25 cellular contexts compared by ENCODE assay signal in the genomic region with DNA sequence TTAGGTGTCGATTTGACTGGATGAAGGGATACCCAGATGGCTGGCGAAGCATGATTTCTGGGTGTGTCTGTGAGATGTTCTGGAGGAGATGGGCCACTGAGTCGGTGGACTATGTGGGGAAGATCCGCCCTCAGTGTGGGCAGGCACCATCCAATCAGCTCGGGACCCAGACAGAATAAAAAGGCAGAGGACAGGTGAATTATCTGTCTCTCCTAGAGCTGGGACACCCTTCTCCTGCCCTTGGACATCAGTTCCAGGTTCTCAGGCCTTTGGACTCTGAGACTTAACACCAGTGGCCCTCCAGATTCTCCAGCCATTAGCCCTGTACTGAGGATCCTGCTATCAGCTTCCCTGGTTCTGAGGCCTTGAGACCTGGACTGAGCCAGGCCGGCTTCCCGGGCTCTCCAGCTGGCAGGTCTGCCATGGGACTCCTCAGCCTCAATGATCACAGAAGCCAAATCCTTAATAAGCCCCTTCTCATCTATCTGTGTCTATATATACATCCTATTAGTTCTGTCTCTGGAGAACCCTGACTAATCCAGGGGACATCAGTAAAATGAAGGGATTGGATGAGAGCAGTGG. TPM values are rescaled to one million over a fixed set of nuclear protein-coding genes. Genes with fewer than 3 reads are reported as not detected.
"Had no signal": no experiment of that assay in that cellular context is flagged by ENCODE, and none has a peak within 500 bp of the region (broad histone marks: within the 10 kb centered on the region; RNA-seq: fewer than 3 reads in every experiment).

No MANE protein-coding gene starts in this region.

- H3K4me3 Mint-ChIP-seq: activated CD4-positive, alpha-beta T cell treated with anti-CD3 and anti-CD28 coated beads for 36 hours; activated naive CD4-positive, alpha-beta T cell treated with anti-CD3 and anti-CD28 coated beads, Interleukin-2, amount 50 U/mL, for 24 hours; brain; central memory CD8-positive, alpha-beta T cell; T-cell had no signal

- DNase-seq: activated CD4-positive, alpha-beta T cell treated with anti-CD3 and anti-CD28 coated beads for 36 hours; activated CD4-positive, alpha-beta T cell treated with anti-CD3 and anti-CD28 coated beads, Interleukin-2, amount 50 U/mL, for 4 hours; activated effector memory CD4-positive, alpha-beta T cell treated with Interleukin-2 at 50 U/mL for 16 hours; activated naive CD4-positive, alpha-beta T cell; amygdala; Karpas-422; MM.1S; NCI-H1105; NCI-H1436; NCI-H1694 treated with DMSO at 0.1 percent for 48 hours; NCI-H2081; NCI-H2227 treated with DMSO at 0.1 percent for 48 hours; NCI-H446 treated with DMSO at 0.1 percent for 48 hours; NCI-H524 treated with DMSO at 0.1 percent for 48 hours; NCI-H748 treated with DMSO at 0.1 percent for 48 hours; T-cell; T-helper 2 cell; T1000 had no signal

- H3K4me1 Mint-ChIP-seq: activated CD4-positive, alpha-beta T cell treated with anti-CD3 and anti-CD28 coated beads for 36 hours; activated naive CD4-positive, alpha-beta T cell treated with anti-CD3 and anti-CD28 coated beads, Interleukin-2, amount 50 U/mL, for 24 hours; central memory CD8-positive, alpha-beta T cell had no signal

- H3K9me3 Mint-ChIP-seq: activated naive CD4-positive, alpha-beta T cell treated with anti-CD3 and anti-CD28 coated beads, Interleukin-2, amount 50 U/mL, for 24 hours; brain; central memory CD8-positive, alpha-beta T cell; T-cell had no signal

- H3K36me3 Mint-ChIP-seq: T-cell had no signal

- ATAC-seq: activated CD4-positive, alpha-beta T cell treated with anti-CD3 and anti-CD28 coated beads for 36 hours; K562; T-cell had no signal

- H3K27ac Mint-ChIP-seq: activated CD4-positive, alpha-beta T cell treated with anti-CD3 and anti-CD28 coated beads for 36 hours; activated naive CD4-positive, alpha-beta T cell treated with anti-CD3 and anti-CD28 coated beads, Interleukin-2, amount 50 U/mL, for 24 hours; brain; T-cell had no signal

- H3K27ac ChIP-seq: SK-N-MC had no signal

- FAIRE-seq: astrocyte, K562, TTC549 had no signal

- H3K4me3 ChIP-seq: K562, SK-N-MC had no signal

RNA-seq across cellular contexts. Expression of gene PROC, which starts 11.7 kb away (rescaled TPM):
- total RNA-seq: activated CD4-positive, alpha-beta T cell treated with anti-CD3 and anti-CD28 coated beads for 36 hours; K562 had no signal
- polyA plus RNA-seq: K562 had no signal
